27 cellular contexts compared by ENCODE assay signal in genomic region chr2:125310671-125311364, GRCh38.
"Had no signal": no experiment of that assay in that cellular context is flagged by ENCODE, and none has a peak within 500 bp of the region (broad histone marks: within the 10 kb centered on the region; RNA-seq: fewer than 3 reads in every experiment).

No MANE protein-coding gene starts in this region.

- H3K27me3 ChIP-seq: heart right ventricle, stomach, testis, thyroid gland, upper lobe of right lung had no signal

- ATAC-seq: heart right ventricle; naive thymus-derived CD4-positive, alpha-beta T cell; natural killer cell treated with Interleukin-12 subunit alpha and Interleukin-12 subunit beta and Interleukin-15 and Interleukin-18, amount 100 ng/mL, for 72 hours; right cardiac atrium; sciatic nerve; stimulated activated naive B cell treated with anti-CD40 and anti-IgM and Interleukin-4, amounts not matched to agents 10 μg/mL and 1 μg/mL and 100 μg/mL, for 72 hours; stimulated activated naive CD8-positive, alpha-beta T cell treated with anti-CD3 and anti-CD28 coated beads, Interleukin-15, Interleukin-2, amounts not matched to agents 100 U/mL and 50 U/mL, for 24 hours; upper lobe of right lung had no signal

- DNase-seq: heart right ventricle; hippocampal formation; kidney glomerular epithelial cell; left ventricle myocardium inferior; mesendoderm; naive thymus-derived CD4-positive, alpha-beta T cell; nucleus accumbens; retina; right cardiac atrium; stimulated activated CD4-positive, alpha-beta T cell treated with anti-CD3 and anti-CD28 coated beads, Interleukin-12 subunit alpha, Interleukin-12 subunit beta, amount 100 ng/mL, for 4 hours; stimulated activated CD4-positive, alpha-beta T cell treated with anti-CD3 and anti-CD28 coated beads, Interleukin-15, amount 100 ng/mL, for 24 hours; stimulated activated CD4-positive, alpha-beta T cell treated with anti-CD3 and anti-CD28 coated beads, Interleukin-2, amount 100 ng/mL, for 24 hours; stimulated activated CD4-positive, alpha-beta T cell treated with anti-CD3 and anti-CD28 coated beads, Interleukin-4, amount 100 ng/mL, for 1 hour; stimulated activated naive B cell treated with anti-CD40 and anti-IgM and Interleukin-4, amounts not matched to agents 10 μg/mL and 1 μg/mL and 100 μg/mL, for 72 hours; stimulated activated naive CD8-positive, alpha-beta T cell treated with anti-CD3 and anti-CD28 coated beads, Interleukin-15, Interleukin-2, amounts not matched to agents 100 U/mL and 50 U/mL, for 24 hours; stomach; testis; thyroid gland; trophoblast cell; upper lobe of right lung had no signal

- H3K4me3 ChIP-seq: heart right ventricle, left ventricle myocardium inferior, lung, skin epidermis, stomach, testis, thyroid gland, upper lobe of right lung had no signal

- H3K4me1 ChIP-seq: heart right ventricle, left ventricle myocardium inferior, parathyroid adenoma, testis, thyroid gland, upper lobe of right lung had no signal

- H3K9me3 ChIP-seq: left ventricle myocardium inferior, testis, thyroid gland, upper lobe of right lung had no signal

- H3K27ac ChIP-seq: heart right ventricle, left ventricle myocardium inferior, parathyroid adenoma, skin epidermis, stomach, testis, thyroid gland, upper lobe of right lung had no signal

- H3K36me3 ChIP-seq: heart right ventricle, left ventricle myocardium inferior, stomach, thyroid gland, upper lobe of right lung had no signal

- FAIRE-seq: keratinocyte, urothelium cell line had no signal
